Comparison of ENCODE assay signal across 8 cellular contexts in the genomic region with DNA sequence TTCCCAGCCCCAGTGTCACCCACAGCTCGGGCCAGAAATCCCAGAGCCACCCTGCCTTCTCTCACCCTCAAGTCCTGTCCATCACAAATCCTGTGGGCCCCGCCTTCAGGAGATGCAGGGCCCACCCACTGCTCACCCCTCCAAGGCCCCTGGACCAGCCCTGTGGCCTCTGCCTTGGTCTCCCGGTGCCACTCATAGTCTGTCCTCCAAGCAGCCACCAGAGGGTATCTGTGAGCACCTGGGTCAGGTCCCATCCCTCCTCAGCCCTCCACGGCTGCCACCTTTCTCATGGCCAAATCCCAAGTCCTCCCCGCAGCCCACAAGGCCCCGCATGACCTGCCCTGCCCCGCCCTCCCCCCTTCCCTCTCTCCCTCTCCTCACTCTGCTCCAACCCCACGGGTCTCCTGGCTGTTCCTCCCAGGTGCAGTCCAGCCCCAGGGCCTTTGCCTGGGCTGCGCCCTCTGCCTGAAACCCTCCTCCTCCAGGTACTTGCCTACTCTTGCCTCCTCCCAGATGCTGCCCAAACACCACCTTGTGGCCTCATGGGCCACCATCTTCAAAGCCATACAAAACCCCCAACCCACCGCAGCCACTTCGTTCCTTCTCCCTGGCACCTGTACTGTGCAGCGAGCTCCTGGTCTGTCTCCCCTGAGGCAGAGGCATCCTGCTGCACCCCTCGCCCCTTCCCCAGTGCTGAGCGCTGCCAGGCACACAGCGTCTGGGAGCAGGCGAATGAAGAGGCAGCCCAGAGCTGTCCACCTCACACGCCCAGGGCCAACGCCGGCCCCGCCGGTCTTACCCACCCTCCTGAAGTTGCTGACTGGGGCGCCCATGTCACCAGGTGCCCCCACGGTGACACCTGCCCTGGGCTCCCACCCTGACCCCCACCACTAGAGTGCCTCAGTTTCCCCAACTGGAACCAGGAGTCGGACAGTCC. TPM values are rescaled to one million over a fixed set of nuclear protein-coding genes. Genes with fewer than 3 reads are reported as not detected.
DNase-seq lines count a peak whose midpoint lies in the region; ATAC-seq and TF ChIP-seq lines count a peak whose summit lies in the region.

No MANE protein-coding gene starts in this region.

- intact Hi-C loops in CD8-positive, alpha-beta T cell (cut with DNase I, micrococcal nuclease): loop anchor here in 1 of 2 experiments (2.0 kb wide), 1 partner anchor 32 kb away; no protein-coding TSS in a partner anchor
- intact Hi-C loops in HCT116 (cut with micrococcal nuclease): no loop called here
- intact Hi-C loops in activated CD4-positive, alpha-beta T cell treated with anti-CD3 and anti-CD28 coated beads, Interleukin-2, amount 10 ng/mL, durations not matched to agents 24 days and 14 days (cut with micrococcal nuclease): no loop called here

- peaks cover 52% of the 10 kb centered on the region for H3K36me3 Mint-ChIP-seq in CD8-positive, alpha-beta T cell
- H3K36me3 Mint-ChIP-seq in activated CD4-positive, alpha-beta T cell treated with anti-CD3 and anti-CD28 coated beads, Interleukin-2, amount 10 ng/mL, durations not matched to agents 24 days and 14 days (ENCODE audit: low read depth): peaks cover 43% of the 10 kb centered on the region
- H3K36me3 Mint-ChIP-seq in glutamatergic neuron (ENCODE audit: unreplicated experiment): no peaks in the 10 kb centered on the region
- H3K36me3 Mint-ChIP-seq in stimulated activated memory B cell treated with anti-CD40 and anti-IgM and Interleukin-4, amounts not matched to agents 10 μg/mL and 1 μg/mL and 100 μg/mL, for 72 hours: peaks cover 70% of the 10 kb centered on the region

- H3K27me3 ChIP-seq in CD8-positive, alpha-beta T cell (ENCODE audit: insufficient read depth, low read length): no peaks in the 10 kb centered on the region
- no peaks in the 10 kb centered on the region for H3K27me3 ChIP-seq in HCT116 (ENCODE audit: insufficient read depth, low read length)

- no peak overlapping the region for H3K4me2 ChIP-seq in HCT116 (ENCODE audit: low read length)

- no peak overlapping the region for H2AFZ ChIP-seq in HCT116 (ENCODE audit: low read depth, low read length, poor library complexity, severe bottlenecking)

- H3K9me2 ChIP-seq in HCT116 (ENCODE audit: insufficient read depth): no peaks in the 10 kb centered on the region

- H3K9me3 Mint-ChIP-seq in CD8-positive, alpha-beta T cell: no peaks in the 10 kb centered on the region
- H3K9me3 Mint-ChIP-seq in activated CD4-positive, alpha-beta T cell treated with anti-CD3 and anti-CD28 coated beads, Interleukin-2, amount 10 ng/mL, durations not matched to agents 24 days and 14 days: no peaks in the 10 kb centered on the region
- H3K9me3 Mint-ChIP-seq in glutamatergic neuron (ENCODE audit: unreplicated experiment): peaks cover 16% of the 10 kb centered on the region
- H3K9me3 Mint-ChIP-seq in stimulated activated memory B cell treated with anti-CD40 and anti-IgM and Interleukin-4, amounts not matched to agents 10 μg/mL and 1 μg/mL and 100 μg/mL, for 72 hours: no peaks in the 10 kb centered on the region

- H3K4me1 ChIP-seq in CD8-positive, alpha-beta T cell (ENCODE audit: insufficient read depth, low read length): peaks cover 9% of the 10 kb centered on the region
- H3K4me1 ChIP-seq in HCT116 (ENCODE audit: control insufficient read depth in 1 of 2, insufficient read depth in 2 of 2, low read length in 2 of 2): peaks cover 0 to 5% of the 10 kb centered on the region in 2 experiments; a peak in 1 of 4 replicates

- H3K27me3 Mint-ChIP-seq in CD8-positive, alpha-beta T cell (ENCODE audit: low read depth): no peaks in the 10 kb centered on the region
- H3K27me3 Mint-ChIP-seq in activated CD4-positive, alpha-beta T cell treated with anti-CD3 and anti-CD28 coated beads, Interleukin-2, amount 10 ng/mL, durations not matched to agents 24 days and 14 days: no peaks in the 10 kb centered on the region
- peaks cover 19% of the 10 kb centered on the region for H3K27me3 Mint-ChIP-seq in glutamatergic neuron (ENCODE audit: unreplicated experiment)
- no peaks in the 10 kb centered on the region for H3K27me3 Mint-ChIP-seq in stimulated activated memory B cell treated with anti-CD40 and anti-IgM and Interleukin-4, amounts not matched to agents 10 μg/mL and 1 μg/mL and 100 μg/mL, for 72 hours

- H3K36me3 ChIP-seq in CD8-positive, alpha-beta T cell (ENCODE audit: insufficient read depth, low read length): peaks cover 20% of the 10 kb centered on the region
- peaks cover 31 to 49% of the 10 kb centered on the region in 2 experiments; a peak in 3 of 4 replicates for H3K36me3 ChIP-seq in HCT116 (ENCODE audit: control insufficient read depth in 1 of 2, insufficient read depth in 2 of 2, low read length in 2 of 2)

- RAD21 ChIA-PET in HCT116 (lab: Charles Lee; ENCODE audit: low non-redundant PET in 1 of 2, low total read pairs in 2 of 2, uncharacterized antibody in 2 of 2, unreplicated experiment in 2 of 2): no interaction called here

- H3K4me3 Mint-ChIP-seq in CD8-positive, alpha-beta T cell: no peak overlapping the region
- H3K4me3 Mint-ChIP-seq in activated CD4-positive, alpha-beta T cell treated with anti-CD3 and anti-CD28 coated beads, Interleukin-2, amount 10 ng/mL, durations not matched to agents 24 days and 14 days: no peak overlapping the region
- no peak overlapping the region for H3K4me3 Mint-ChIP-seq in glutamatergic neuron (ENCODE audit: unreplicated experiment)
- H3K4me3 Mint-ChIP-seq in stimulated activated memory B cell treated with anti-CD40 and anti-IgM and Interleukin-4, amounts not matched to agents 10 μg/mL and 1 μg/mL and 100 μg/mL, for 72 hours: peak overlapping the region; percentile 8

- peak overlapping the region; percentile 84 for H3K27ac Mint-ChIP-seq in CD8-positive, alpha-beta T cell
- peak overlapping the region; percentile 82 for H3K27ac Mint-ChIP-seq in activated CD4-positive, alpha-beta T cell treated with anti-CD3 and anti-CD28 coated beads, Interleukin-2, amount 10 ng/mL, durations not matched to agents 24 days and 14 days
- peak overlapping the region; percentile 87 for H3K27ac Mint-ChIP-seq in glutamatergic neuron (ENCODE audit: unreplicated experiment)
- H3K27ac Mint-ChIP-seq in stimulated activated memory B cell treated with anti-CD40 and anti-IgM and Interleukin-4, amounts not matched to agents 10 μg/mL and 1 μg/mL and 100 μg/mL, for 72 hours: peak overlapping the region; percentile 60

- POLR2A ChIA-PET in CD8-positive, alpha-beta T cell (lab: Charles Lee): no interaction called here
- POLR2A ChIA-PET in HCT116 (lab: Charles Lee): interaction anchor here (1.0 kb wide), 1 partner anchor 76 kb away, joined by 3 read pairs; no protein-coding TSS in a partner anchor

- H3K79me2 ChIP-seq in HCT116 (ENCODE audit: insufficient read depth, low read length): peaks cover 14% of the 10 kb centered on the region; the same call in 1 of the 2 replicates

- H3K9ac ChIP-seq in HCT116 (ENCODE audit: low read length): no peak overlapping the region

- H3K4me1 Mint-ChIP-seq in CD8-positive, alpha-beta T cell (ENCODE audit: low read depth): peaks cover 15% of the 10 kb centered on the region
- H3K4me1 Mint-ChIP-seq in activated CD4-positive, alpha-beta T cell treated with anti-CD3 and anti-CD28 coated beads, Interleukin-2, amount 10 ng/mL, durations not matched to agents 24 days and 14 days: peaks cover 10% of the 10 kb centered on the region
- peaks cover 2% of the 10 kb centered on the region for H3K4me1 Mint-ChIP-seq in glutamatergic neuron (ENCODE audit: low read depth, unreplicated experiment)
- peaks cover 63% of the 10 kb centered on the region for H3K4me1 Mint-ChIP-seq in stimulated activated memory B cell treated with anti-CD40 and anti-IgM and Interleukin-4, amounts not matched to agents 10 μg/mL and 1 μg/mL and 100 μg/mL, for 72 hours

- H3K27ac ChIP-seq in CD8-positive, alpha-beta T cell (ENCODE audit: low read depth, low read length): no peak overlapping the region
- no peak overlapping the region; the same call in 1 of the 2 replicates for H3K27ac ChIP-seq in HCT116 (ENCODE audit: low read depth, low read length)

- no peaks in the 10 kb centered on the region for H4K20me1 ChIP-seq in HCT116 (ENCODE audit: insufficient read depth)

- CTCF ChIA-PET in CD8-positive, alpha-beta T cell (lab: Charles Lee): interaction anchor here (0.8 to 1.7 kb wide), 2 partner anchors 54 to 208 kb away, joined by 3 to 4 read pairs; no protein-coding TSS in a partner anchor
- CTCF ChIA-PET in HCT116 (lab: Charles Lee): no interaction called here

- DNase-seq in CD8-positive, alpha-beta T cell: peak in 1 of 7 experiments; percentile 26
- DNase-seq in HCT116 (ENCODE audit: low read depth, low spot score) (peak; percentile 29), glutamatergic neuron (no peak), COR-L47 (lab: John Stamatoyannopoulos, UW) (no peak)
- DNase-seq in activated CD4-positive, alpha-beta T cell treated with anti-CD3 and anti-CD28 coated beads, Interleukin-2, amount 10 ng/mL, durations not matched to agents 24 days and 14 days: peak; percentile 73

- H3K4me3 ChIP-seq in CD8-positive, alpha-beta T cell (ENCODE audit: low read depth, low read length): no peak overlapping the region
- no peak overlapping the region for H3K4me3 ChIP-seq in HCT116 (replicated peaks in 1 of 2; ENCODE audit: low read depth in 1 of 2, low read length in 2 of 2)

- H3K9me3 ChIP-seq in CD8-positive, alpha-beta T cell (ENCODE audit: low read length): no peaks in the 10 kb centered on the region
- H3K9me3 ChIP-seq in HCT116 (ENCODE audit: control insufficient read depth in 1 of 2, insufficient read depth in 1 of 2, low read depth in 1 of 2, low read length in 2 of 2): no peaks in the 10 kb centered on the region

- no TSS peak for BruUV-seq in HCT116 (replicated peaks; lab: Mats Ljungman, UMichigan)

- no peak for TF ChIP-seq POLR2A in HCT116 (IDR thresholded peaks at IDR 0.05; ENCODE audit: borderline replicate concordance, extremely low read depth, insufficient read depth, insufficient read length)

- no peak; the same call in 1 of the 2 replicates for TF ChIP-seq RAD21 in HCT116 (IDR thresholded peaks at IDR 0.05; ENCODE audit: low read depth)

- no peak for TF ChIP-seq CTCF in CD8-positive, alpha-beta T cell (IDR thresholded peaks at IDR 0.05)
- TF ChIP-seq CTCF in HCT116 (IDR thresholded peaks at IDR 0.05 in 2 of 3, conservative IDR thresholded peaks at IDR 0.05 in 1 of 3; ENCODE audit: borderline replicate concordance in 1 of 3, insufficient read depth in 1 of 3, low read depth in 2 of 3, low read length in 2 of 3): peak; percentile 44 to 62 (median 58); a peak in 5 of 6 replicates
- peak; percentile 11 for TF ChIP-seq CTCF in glutamatergic neuron (IDR thresholded peaks at IDR 0.05; ENCODE audit: partially characterized antibody, unreplicated experiment)

- peak; percentile 56 for ATAC-seq in CD8-positive, alpha-beta T cell
- ATAC-seq in HCT116 (peak; percentile 96), GM21390 (IDR thresholded peaks at IDR 0.05; ENCODE audit: unreplicated experiment) (no peak), HG03139 (IDR thresholded peaks at IDR 0.05; ENCODE audit: unreplicated experiment) (no peak)
- peak; percentile 77 for ATAC-seq in stimulated activated memory B cell treated with anti-CD40 and anti-IgM and Interleukin-4, amounts not matched to agents 10 μg/mL and 1 μg/mL and 100 μg/mL, for 72 hours

RNA-seq across cellular contexts. Expression of gene UQCR11, which starts 13.2 kb away (rescaled TPM):
- total RNA-seq in CD8-positive, alpha-beta T cell: 10 to 100 TPM; 97.1 to 98.0 TPM
- total RNA-seq in HCT116 (2021; ENCODE audit: unreplicated experiment) (303 TPM), glutamatergic neuron (ENCODE audit: unreplicated experiment) (204 TPM)
- 208 and 223 TPM in 2 replicates for polyA plus RNA-seq in HCT116 (2012)
- 194 and 195 TPM in 2 replicates for total RNA-seq in activated CD4-positive, alpha-beta T cell treated with anti-CD3 and anti-CD28 coated beads, Interleukin-2, amount 10 ng/mL, durations not matched to agents 24 days and 14 days

RNA-seq across cellular contexts. Expression of gene MBD3, which starts 25.8 kb away (rescaled TPM):
- total RNA-seq in CD8-positive, alpha-beta T cell: 10 to 100 TPM; 31.0 to 37.2 TPM
- total RNA-seq in HCT116 (2021; ENCODE audit: unreplicated experiment): 85.7 TPM
- 47.8 and 52.2 TPM in 2 replicates for polyA plus RNA-seq in HCT116 (2012)
- total RNA-seq in activated CD4-positive, alpha-beta T cell treated with anti-CD3 and anti-CD28 coated beads, Interleukin-2, amount 10 ng/mL, durations not matched to agents 24 days and 14 days: 132 and 140 TPM in 2 replicates
- 106 TPM for total RNA-seq in glutamatergic neuron (ENCODE audit: unreplicated experiment)

RNA-seq across cellular contexts. Expression of gene TCF3, which starts 34.0 kb away (rescaled TPM):
- total RNA-seq in CD8-positive, alpha-beta T cell: 10 to 100 TPM; 67.6 to 69.7 TPM
- total RNA-seq in HCT116 (2021; ENCODE audit: unreplicated experiment) (208 TPM), glutamatergic neuron (ENCODE audit: unreplicated experiment) (249 TPM)
- polyA plus RNA-seq in HCT116 (2012): 151 and 165 TPM in 2 replicates
- total RNA-seq in activated CD4-positive, alpha-beta T cell treated with anti-CD3 and anti-CD28 coated beads, Interleukin-2, amount 10 ng/mL, durations not matched to agents 24 days and 14 days: 147 and 154 TPM in 2 replicates

RNA-seq across cellular contexts. Expression of gene MEX3D, which starts 50.3 kb away (rescaled TPM):
- 1 to 10 TPM; 1.5 to 1.7 TPM for total RNA-seq in CD8-positive, alpha-beta T cell
- 69.2 TPM for total RNA-seq in HCT116 (2021; ENCODE audit: unreplicated experiment)
- 18.0 and 20.6 TPM in 2 replicates for polyA plus RNA-seq in HCT116 (2012)
- 15.9 and 16.1 TPM in 2 replicates for total RNA-seq in activated CD4-positive, alpha-beta T cell treated with anti-CD3 and anti-CD28 coated beads, Interleukin-2, amount 10 ng/mL, durations not matched to agents 24 days and 14 days
- total RNA-seq in glutamatergic neuron (ENCODE audit: unreplicated experiment): 96.7 TPM

Comparison
In these comparisons a context has a peak if more than half of its experiments do, and no peak if none do; other contexts are left out.
1. ATAC-seq: peak in CD8-positive, alpha-beta T cell (single experiment), HCT116 (single experiment) and stimulated activated memory B cell treated with anti-CD40 and anti-IgM and Interleukin-4, amounts not matched to agents 10 μg/mL and 1 μg/mL and 100 μg/mL, for 72 hours (single experiment); none in GM21390 (single experiment) and HG03139 (single experiment).
2. DNase-seq: peak in HCT116 (single experiment) and activated CD4-positive, alpha-beta T cell treated with anti-CD3 and anti-CD28 coated beads, Interleukin-2, amount 10 ng/mL, durations not matched to agents 24 days and 14 days (single experiment); none in glutamatergic neuron (single experiment) and COR-L47 (single experiment).
3. Peak in every context shown above with its lines, with median percentiles within 50 percentile points of each other: H3K27ac Mint-ChIP-seq.